ENCODE assay signal across 9 cellular contexts in the genomic region with DNA sequence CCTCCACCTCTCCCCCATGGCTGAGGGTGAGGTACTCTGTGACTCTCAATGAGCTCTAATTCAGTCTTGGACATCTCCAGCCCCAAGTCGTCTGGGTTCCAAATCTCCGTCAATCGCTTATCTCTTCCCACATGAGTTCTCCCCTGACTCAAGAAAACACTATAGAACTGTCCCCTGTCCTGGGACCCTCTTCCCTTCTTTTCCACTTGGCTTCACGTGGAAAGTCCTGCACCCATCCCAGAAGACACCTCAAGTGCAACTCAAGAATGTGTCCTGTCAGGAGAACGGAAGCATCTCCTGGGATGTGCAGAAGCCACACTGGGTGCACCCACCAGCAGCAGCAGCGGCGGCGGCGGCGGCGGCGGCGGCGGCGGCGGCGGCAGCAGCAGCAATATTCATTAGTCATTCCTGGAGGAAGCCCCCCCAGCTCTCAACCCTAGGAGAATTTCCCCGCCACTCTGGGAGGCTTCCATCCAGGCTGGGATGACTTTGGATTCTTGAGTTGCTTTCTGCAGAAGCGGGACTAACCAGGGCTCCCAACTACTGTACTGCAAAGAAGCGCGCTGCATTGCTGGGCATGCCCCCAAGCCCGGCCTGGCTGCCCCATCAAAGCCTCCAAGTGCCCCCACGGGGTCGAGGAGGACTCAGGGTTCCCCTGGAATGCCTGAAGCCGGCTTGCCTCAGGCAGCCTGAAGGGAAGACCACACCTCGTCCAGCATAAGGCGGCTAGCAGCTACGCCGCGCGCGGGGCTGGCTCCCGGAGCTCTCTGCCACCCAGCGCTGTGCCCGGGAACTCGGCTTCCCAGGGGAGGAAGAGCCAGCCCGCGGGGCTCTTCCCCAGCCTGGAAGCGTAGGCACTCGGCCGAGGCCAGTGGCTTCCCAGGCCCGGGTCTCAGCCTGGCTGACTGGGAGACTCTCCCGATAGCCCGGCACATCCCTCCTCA. TPM values are rescaled to one million over a fixed set of nuclear protein-coding genes. Genes with fewer than 3 reads are reported as not detected.
A peak's percentile ranks its signal among the peaks of the same experiment; 100 is the strongest.
DNase-seq lines count a peak whose midpoint lies in the region; ATAC-seq and TF ChIP-seq lines count a peak whose summit lies in the region.
"Had no signal": no experiment of that assay in that cellular context is flagged by ENCODE, and none has a peak within 500 bp of the region (broad histone marks: within the 10 kb centered on the region; RNA-seq: fewer than 3 reads in every experiment).

No MANE protein-coding gene starts in this region.

- DNase-seq in D341Med (ENCODE audit: low spot score) (peak; percentile 50), SK-N-DZ (ENCODE audit: low spot score) (peak; percentile 34), left cardiac atrium (peak; percentile 27), progenitor cell of endocrine pancreas (ENCODE audit: low spot score, unreplicated experiment) (no peak), NOMO-1 treated with dmso at 0.1 percent for 144 hours (lab: John Stamatoyannopoulos, UW; ENCODE audit: unreplicated experiment) (no peak)
- DNase-seq in activated CD4-positive, alpha-beta T cell treated with anti-CD3 and anti-CD28 coated beads, Interleukin-2, amount 50 U/mL, for 1 hour, result no peak
- DNase-seq in activated T-cell treated with anti-CD3 and anti-CD28 coated beads, Interleukin-2, amount 50 U/mL, for 4 hours, result no peak
- DNase-seq: T-helper 1 cell had no signal

- H3K36me3 Mint-ChIP-seq in progenitor cell of endocrine pancreas (ENCODE audit: insufficient read depth), result no peaks in the 10 kb centered on the region
- no peaks in the 10 kb centered on the region for H3K36me3 Mint-ChIP-seq in activated T-cell treated with anti-CD3 and anti-CD28 coated beads, Interleukin-2, amount 50 U/mL, for 4 hours (ENCODE audit: insufficient read depth)

- no peaks in the 10 kb centered on the region for H3K9me3 Mint-ChIP-seq in progenitor cell of endocrine pancreas (ENCODE audit: low read depth)
- no peaks in the 10 kb centered on the region for H3K9me3 Mint-ChIP-seq in activated T-cell treated with anti-CD3 and anti-CD28 coated beads, Interleukin-2, amount 50 U/mL, for 4 hours

- H3K27ac Mint-ChIP-seq in progenitor cell of endocrine pancreas, result no peak overlapping the region

- H3K4me3 Mint-ChIP-seq in progenitor cell of endocrine pancreas (ENCODE audit: low read depth), result peak overlapping the region; percentile 47
- no peak overlapping the region for H3K4me3 Mint-ChIP-seq in activated T-cell treated with anti-CD3 and anti-CD28 coated beads, Interleukin-2, amount 50 U/mL, for 4 hours

- no peak for TF ChIP-seq CTCF in progenitor cell of endocrine pancreas (IDR thresholded peaks at IDR 0.05; ENCODE audit: unreplicated experiment)

- intact Hi-C loops in left cardiac atrium (cut with DNase I), result loop anchor here (5.0 kb wide), 2 partner anchors 107 to 112 kb away; no protein-coding TSS in a partner anchor

- peaks cover 3% of the 10 kb centered on the region for H3K4me1 Mint-ChIP-seq in progenitor cell of endocrine pancreas (ENCODE audit: low read depth)
- H3K4me1 Mint-ChIP-seq in activated T-cell treated with anti-CD3 and anti-CD28 coated beads, Interleukin-2, amount 50 U/mL, for 4 hours (ENCODE audit: low read depth), result peaks cover 6% of the 10 kb centered on the region

- peaks cover 77% of the 10 kb centered on the region for H3K27me3 Mint-ChIP-seq in progenitor cell of endocrine pancreas
- peaks cover 62% of the 10 kb centered on the region for H3K27me3 Mint-ChIP-seq in activated T-cell treated with anti-CD3 and anti-CD28 coated beads, Interleukin-2, amount 50 U/mL, for 4 hours (ENCODE audit: low read depth)

- ATAC-seq in left cardiac atrium (peak; percentile 14 to 42), GM19035 (IDR thresholded peaks at IDR 0.05; ENCODE audit: unreplicated experiment) (no peak)
- ATAC-seq in activated T-cell treated with anti-CD3 and anti-CD28 coated beads, Interleukin-2, amount 50 U/mL, for 4 hours, result no peak

RNA-seq across cellular contexts. Expression of a gene that starts 1.0 kb away (rescaled TPM):
- polyA plus RNA-seq in SK-N-DZ (2014; cell fraction: cytosol; rRNA removed), result 0.64 and 1.6 TPM in 2 replicates
- polyA plus RNA-seq in SK-N-DZ (2014; cell fraction: nucleus; rRNA removed), result 4.6 and 5.2 TPM in 2 replicates
- total RNA-seq in left cardiac atrium (10 to 100 TPM in 1 of 2 donors, 1 to 10 TPM in 1; 9.6 to 19.3 TPM), progenitor cell of endocrine pancreas (4.2 and 4.6 TPM in 2 replicates)
- not detected for total RNA-seq in activated T-cell treated with anti-CD3 and anti-CD28 coated beads, Interleukin-2, amount 50 U/mL, for 4 hours

Comparison
In these comparisons a context has a peak if more than half of its experiments do, and no peak if none do; other contexts are left out.
1. DNase-seq: peak in D341Med (single experiment), SK-N-DZ (single experiment) and left cardiac atrium (single experiment); none in progenitor cell of endocrine pancreas (single experiment), NOMO-1 treated with dmso at 0.1 percent for 144 hours (single experiment), activated CD4-positive, alpha-beta T cell treated with anti-CD3 and anti-CD28 coated beads, Interleukin-2, amount 50 U/mL, for 1 hour (single experiment) and activated T-cell treated with anti-CD3 and anti-CD28 coated beads, Interleukin-2, amount 50 U/mL, for 4 hours (single experiment).
2. ATAC-seq: peak in left cardiac atrium (2 of 2); none in GM19035 (single experiment) and activated T-cell treated with anti-CD3 and anti-CD28 coated beads, Interleukin-2, amount 50 U/mL, for 4 hours (0 of 2).